8 cellular contexts compared by ENCODE assay signal in the genomic region with DNA sequence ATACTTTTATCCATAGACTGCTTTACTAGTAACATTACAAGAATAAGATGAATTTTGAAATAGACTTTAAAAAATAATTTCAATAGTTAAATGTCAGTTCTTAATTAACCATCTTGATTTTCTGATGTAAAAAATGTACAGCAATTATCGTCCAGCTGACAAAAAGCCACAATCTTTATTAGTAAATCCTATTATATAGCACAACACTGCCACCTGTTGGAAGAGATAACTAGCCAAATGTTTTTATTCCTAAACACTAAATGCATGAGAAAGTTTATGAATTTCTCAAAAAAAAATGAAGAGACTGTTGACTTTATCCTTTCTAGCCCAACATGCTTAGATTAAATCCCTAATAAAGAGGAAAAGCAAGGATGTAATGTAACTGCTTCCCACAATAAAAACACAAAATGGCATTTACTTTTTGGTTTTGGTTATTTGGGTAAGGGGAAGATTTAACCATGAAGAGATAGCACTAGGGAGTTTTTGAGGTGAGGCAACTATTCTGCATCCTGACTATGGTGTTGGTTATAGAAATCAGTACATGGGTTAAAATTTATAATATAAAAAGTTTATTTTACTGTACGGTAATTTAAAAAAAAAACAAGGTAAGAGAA. TPM values are rescaled to one million over a fixed set of nuclear protein-coding genes. Genes with fewer than 3 reads are reported as not detected.
DNase-seq lines count a peak whose midpoint lies in the region; ATAC-seq, FAIRE-seq and TF ChIP-seq lines count a peak whose summit lies in the region.

No MANE protein-coding gene starts in this region.

- H3K27me3 ChIP-seq in CD4-positive, alpha-beta memory T cell (ENCODE audit: insufficient read depth, low read length): no peaks in the 10 kb centered on the region
- no peaks in the 10 kb centered on the region for H3K27me3 ChIP-seq in pancreas

- ATAC-seq in pancreas (peak; percentile 53 to 66 (median 62)), HG02588 (IDR thresholded peaks at IDR 0.05; ENCODE audit: unreplicated experiment) (no peak)

- peaks cover 0 to 2% of the 10 kb centered on the region in 2 donors for H3K36me3 Mint-ChIP-seq in CD4-positive, alpha-beta memory T cell

- H3K9me3 ChIP-seq in CD4-positive, alpha-beta memory T cell (ENCODE audit: control insufficient read depth in 1 of 2, low read length in 2 of 2): no peaks in the 10 kb centered on the region
- H3K9me3 ChIP-seq in pancreas: no peaks in the 10 kb centered on the region

- 30 to 36% methylated on average over 2 of the region's 2 CpGs for WGBS in pancreas, 2 donors

- CTCF ChIA-PET in CD4-positive, alpha-beta memory T cell (lab: Charles Lee; ENCODE audit: partially characterized antibody): interaction anchor here (0.7 to 10.2 kb wide), 20 partner anchors 9 to 1164 kb away, joined by 3 to 140 read pairs (median 4); partner anchors contain the start of genes MRPL32, PURB and STK17A

- no peak overlapping the region for H3K4me3 Mint-ChIP-seq in CD4-positive, alpha-beta memory T cell

- no peak for TF ChIP-seq POLR2A in GM12892 (IDR thresholded peaks at IDR 0.05; ENCODE audit: low read depth, low read length)

- peak in 4 of 5 donors; percentile 54 to 59 (median 58) for DNase-seq in CD4-positive, alpha-beta memory T cell
- DNase-seq in HFF-Myc (ENCODE audit: extremely low read depth, low read depth) (peak; percentile 30), RCC 7860 (ENCODE audit: low spot score) (no peak), epithelial cell of proximal tubule (ENCODE audit: low read depth) (no peak), pancreas (no peak), GM12892 (ENCODE audit: insufficient read length) (no peak)
- DNase-seq in stimulated activated CD4-positive, alpha-beta T cell treated with anti-CD3 and anti-CD28 coated beads, Interleukin-4, amount 100 ng/mL, for 1 hour: no peak

- peaks cover 23 to 46% (median 34%) of the 10 kb centered on the region in 4 donors for H3K4me1 Mint-ChIP-seq in CD4-positive, alpha-beta memory T cell

- TF ChIP-seq CTCF in HFF-Myc (IDR thresholded peaks at IDR 0.05; ENCODE audit: low read depth, low read length, missing control alignments): peak; percentile 43
- peak; percentile 64 for TF ChIP-seq CTCF in epithelial cell of proximal tubule (conservative IDR thresholded peaks at IDR 0.05; ENCODE audit: low read depth, low read length)
- peak in 3 of 4 donors; percentile 37 to 64 (median 58) for TF ChIP-seq CTCF in pancreas (IDR thresholded peaks at IDR 0.05)

- peak; percentile 85 for FAIRE-seq in RCC 7860 (lab: Jason Lieb, UNC)
- peak; percentile 94 for FAIRE-seq in pancreas (lab: Jason Lieb, UNC)
- FAIRE-seq in GM12892 (lab: Jason Lieb, UNC): no peak

- H3K27ac Mint-ChIP-seq in CD4-positive, alpha-beta memory T cell: peak overlapping the region in 3 of 7 donors; percentile 14 to 71 (median 47)

- no peaks in the 10 kb centered on the region for H3K4me1 ChIP-seq in CD4-positive, alpha-beta memory T cell (ENCODE audit: insufficient read depth, low read length)
- peaks cover 0 to 3% (median 0%) of the 10 kb centered on the region in 3 donors for H3K4me1 ChIP-seq in pancreas

- no peaks in the 10 kb centered on the region for H3K9me3 Mint-ChIP-seq in CD4-positive, alpha-beta memory T cell

- H3K36me3 ChIP-seq in CD4-positive, alpha-beta memory T cell (ENCODE audit: insufficient read depth, low read length): no peaks in the 10 kb centered on the region
- H3K36me3 ChIP-seq in pancreas: no peaks in the 10 kb centered on the region

- intact Hi-C loops in CD4-positive, alpha-beta memory T cell (cut with micrococcal nuclease): loop anchor here (1.0 to 5.0 kb wide), 5 partner anchors 21 to 1779 kb away; no protein-coding TSS in a partner anchor
- intact Hi-C loops in pancreas (cut with DNase I): loop anchor here in 1 of 3 donors (5.0 kb wide), 1 partner anchor 139 kb away; the partner anchor contains the start of gene STK17A

- no peaks in the 10 kb centered on the region for H3K27me3 Mint-ChIP-seq in CD4-positive, alpha-beta memory T cell

- no peak overlapping the region for H3K27ac ChIP-seq in CD4-positive, alpha-beta memory T cell (ENCODE audit: low read depth, low read length)
- H3K27ac ChIP-seq in pancreas: no peak overlapping the region

- POLR2A ChIA-PET in CD4-positive, alpha-beta memory T cell (lab: Charles Lee; ENCODE audit: partially characterized antibody): interaction anchor here (0.9 to 2.6 kb wide), 2 partner anchors 8 to 138 kb away, joined by 3 to 18 read pairs; partner anchors contain the start of genes COA1 and STK17A

- no peak overlapping the region for H3K4me3 ChIP-seq in CD4-positive, alpha-beta memory T cell (ENCODE audit: low read length in 2 of 2)
- H3K4me3 ChIP-seq in HFF-Myc (replicated peaks; ENCODE audit: low read depth, low read length) (no peak overlapping the region), epithelial cell of proximal tubule (ENCODE audit: low read depth, low read length) (no peak overlapping the region), pancreas (no peak overlapping the region)

RNA-seq across cellular contexts. Expression of gene COA1, which starts 8.0 kb away (rescaled TPM):
- total RNA-seq in CD4-positive, alpha-beta memory T cell: 10 to 100 TPM; 52.0 to 53.2 TPM
- 10 to 100 TPM; 43.7 to 56.4 TPM for polyA plus RNA-seq in CD4-positive, alpha-beta memory T cell
- total RNA-seq in epithelial cell of proximal tubule (54.0 and 74.7 TPM in 2 replicates), pancreas (10 to 100 TPM; 24.6 to 33.2 (median 27.1) TPM)
- polyA plus RNA-seq in pancreas: 10 to 100 TPM; 25.7 to 34.4 TPM
- polyA plus RNA-seq in GM12892 (2012; ENCODE audit: missing spikeins): 124 TPM

RNA-seq across cellular contexts. Expression of gene BLVRA, which starts 37.2 kb away (rescaled TPM):
- total RNA-seq in CD4-positive, alpha-beta memory T cell: 10 to 100 TPM; 18.1 to 19.3 TPM
- polyA plus RNA-seq in CD4-positive, alpha-beta memory T cell: 100 to 1,000 TPM in 1 of 2 donors, 10 to 100 TPM in 1; 72.0 to 105 TPM
- total RNA-seq in epithelial cell of proximal tubule (84.5 and 86.8 TPM in 2 replicates), pancreas (10 to 100 TPM; 12.4 to 21.3 (median 15.4) TPM)
- polyA plus RNA-seq in pancreas: 10 to 100 TPM; 19.0 to 31.6 TPM
- polyA plus RNA-seq in GM12892 (2012; ENCODE audit: missing spikeins): 82.6 TPM

Comparison
In these comparisons a context has a peak if more than half of its experiments do, and no peak if none do; other contexts are left out.
1. DNase-seq: peak in CD4-positive, alpha-beta memory T cell (4 of 5) and HFF-Myc (single experiment); none in RCC 7860 (single experiment), epithelial cell of proximal tubule (single experiment), pancreas (0 of 6), stimulated activated CD4-positive, alpha-beta T cell treated with anti-CD3 and anti-CD28 coated beads, Interleukin-4, amount 100 ng/mL, for 1 hour (single experiment) and GM12892 (single experiment).
2. Peak in every context shown above with its lines, with median percentiles within 50 percentile points of each other: CTCF ChIP-seq.